8 cellular contexts compared by ENCODE assay signal in genomic region chr3:9890249-9891071, GRCh38. TPM values are rescaled to one million over a fixed set of nuclear protein-coding genes. Genes with fewer than 3 reads are reported as not detected.
DNase-seq lines count a peak whose midpoint lies in the region; ATAC-seq lines count a peak whose summit lies in the region.

TSS of gene JAGN1 (plus strand) at chr3:9890610. CDS start at chr3:9890723, 113 bp downstream.

- peak; percentile 84 to 94 (median 88) for DNase-seq in CD4-positive, CD25-positive, alpha-beta regulatory T cell
- DNase-seq in NOMO-1 (lab: John Stamatoyannopoulos, UW; ENCODE audit: unreplicated experiment in 2 of 2) = peak; percentile 78 to 79
- DNase-seq in activated CD8-positive, alpha-beta memory T cell treated with anti-CD3 and anti-CD28 coated beads for 24 hours = peak; percentile 98
- peak; percentile 90 for DNase-seq in effector CD8-positive, alpha-beta T cell (lab: John Stamatoyannopoulos, UW)
- peak; percentile 91 to 92 for DNase-seq in lung microvascular endothelial cell (ENCODE audit: low read depth in 2 of 2)
- DNase-seq in stimulated activated CD4-positive, alpha-beta T cell treated with anti-CD3 and anti-CD28 coated beads, TNF-alpha, amount 100 ng/mL, for 24 hours (ENCODE audit: low read depth in 3 of 3) = peak; percentile 79 to 90 (median 80)

- no peaks in the 10 kb centered on the region for H3K27me3 Mint-ChIP-seq in CD4-positive, CD25-positive, alpha-beta regulatory T cell

- no peaks in the 10 kb centered on the region for H3K27me3 ChIP-seq in CD4-positive, CD25-positive, alpha-beta regulatory T cell (ENCODE audit: control insufficient read depth, insufficient read depth, low read length)

- peak within 1 kb of the TSS; percentile 99 for H3K27ac ChIP-seq in CD4-positive, CD25-positive, alpha-beta regulatory T cell (ENCODE audit: insufficient read depth, low read length, poor library complexity, severe bottlenecking)

- peaks cover 25 to 46% (median 36%) of the 10 kb centered on the region in 4 donors for H3K4me1 Mint-ChIP-seq in CD4-positive, CD25-positive, alpha-beta regulatory T cell

- H3K4me3 ChIP-seq in CD4-positive, CD25-positive, alpha-beta regulatory T cell (ENCODE audit: low read depth, low read length) = peak within 1 kb of the TSS; percentile 95

- H3K9me3 Mint-ChIP-seq in CD4-positive, CD25-positive, alpha-beta regulatory T cell = peaks cover 0 to 2% (median 0%) of the 10 kb centered on the region in 7 donors

- peak within 1 kb of the TSS; percentile 90 to 98 (median 96) for H3K4me3 Mint-ChIP-seq in CD4-positive, CD25-positive, alpha-beta regulatory T cell

- peak within 1 kb of the TSS; percentile 98 to 99 (median 99) for H3K27ac Mint-ChIP-seq in CD4-positive, CD25-positive, alpha-beta regulatory T cell

- H3K9me3 ChIP-seq in CD4-positive, CD25-positive, alpha-beta regulatory T cell (ENCODE audit: control insufficient read depth in 2 of 2, low read length in 2 of 2) = no peaks in the 10 kb centered on the region

- peak; percentile 85 to 87 for ATAC-seq in CD4-positive, CD25-positive, alpha-beta regulatory T cell (ENCODE audit: low read depth in 2 of 2)
- peak; percentile 81 for ATAC-seq in GM19395 (IDR thresholded peaks at IDR 0.05; ENCODE audit: unreplicated experiment)
- ATAC-seq in HG03558 (IDR thresholded peaks at IDR 0.05; ENCODE audit: extremely low read depth, unreplicated experiment) = peak; percentile 36

- peaks cover 25% of the 10 kb centered on the region for H3K4me1 ChIP-seq in CD4-positive, CD25-positive, alpha-beta regulatory T cell (ENCODE audit: control insufficient read depth, insufficient read depth, low read length, poor library complexity, severe bottlenecking)

- H3K36me3 Mint-ChIP-seq in CD4-positive, CD25-positive, alpha-beta regulatory T cell = peaks cover 25% of the 10 kb centered on the region

- peaks cover 14% of the 10 kb centered on the region for H3K36me3 ChIP-seq in CD4-positive, CD25-positive, alpha-beta regulatory T cell (ENCODE audit: control insufficient read depth, insufficient read depth, low read length)

RNA-seq across cellular contexts. Expression of gene JAGN1, which starts in this region (rescaled TPM):
- total RNA-seq in CD4-positive, CD25-positive, alpha-beta regulatory T cell = 17.7 TPM
- 10 to 100 TPM; 52.6 to 70.8 (median 58.3) TPM for polyA plus RNA-seq in CD4-positive, CD25-positive, alpha-beta regulatory T cell
- total RNA-seq in lung microvascular endothelial cell = 25.1 and 28.8 TPM in 2 replicates

Comparison
In these comparisons a context has a peak if more than half of its experiments do, and no peak if none do; other contexts are left out.
1. Peak in every context shown above with its lines: DNase-seq, ATAC-seq, H3K4me3 ChIP-seq and H3K27ac ChIP-seq.
2. ATAC-seq: peak in every context shown above with its lines; median percentile 86 in CD4-positive, CD25-positive, alpha-beta regulatory T cell; 81 in GM19395; 36 in HG03558.